ENCODE assay signal across 29 cellular contexts in genomic region chr6:1318036-1318435, GRCh38. TPM values are rescaled to one million over a fixed set of nuclear protein-coding genes. Genes with fewer than 3 reads are reported as not detected.
DNase-seq lines count a peak whose midpoint lies in the region; ATAC-seq and TF ChIP-seq lines count a peak whose summit lies in the region.
"Had no signal": no experiment of that assay in that cellular context is flagged by ENCODE, and none has a peak within 500 bp of the region (broad histone marks: within the 10 kb centered on the region; RNA-seq: fewer than 3 reads in every experiment).

No MANE protein-coding gene starts in this region.

- H3K4me3 Mint-ChIP-seq in MCF 10A (ENCODE audit: unreplicated experiment) (no peak overlapping the region), T-helper 17 cell (peak overlapping the region; percentile 69), memory B cell (peak overlapping the region; percentile 58), type B pancreatic cell (peak overlapping the region; percentile 76)
- H3K4me3 Mint-ChIP-seq: stimulated activated naive CD8-positive, alpha-beta T cell treated with anti-CD3 and anti-CD28 coated beads, Interleukin-15, Interleukin-2, amounts not matched to agents 100 ng/mL and 50 ng/mL, for 24 hours had no signal

- H3K9me3 Mint-ChIP-seq in MCF 10A (ENCODE audit: unreplicated experiment) = no peaks in the 10 kb centered on the region
- H3K9me3 Mint-ChIP-seq in memory B cell = no peaks in the 10 kb centered on the region
- peaks cover 6% of the 10 kb centered on the region for H3K9me3 Mint-ChIP-seq in type B pancreatic cell
- H3K9me3 Mint-ChIP-seq: stimulated activated naive CD8-positive, alpha-beta T cell treated with anti-CD3 and anti-CD28 coated beads, Interleukin-15, Interleukin-2, amounts not matched to agents 100 ng/mL and 50 ng/mL, for 24 hours had no signal

- H3K36me3 Mint-ChIP-seq in MCF 10A (ENCODE audit: insufficient read depth, unreplicated experiment) (no peaks in the 10 kb centered on the region), T-helper 17 cell (ENCODE audit: low read depth) (peaks cover 3% of the 10 kb centered on the region), memory B cell (peaks cover 1% of the 10 kb centered on the region), type B pancreatic cell (peaks cover 11% of the 10 kb centered on the region)

- H3K4me1 Mint-ChIP-seq in MCF 10A (ENCODE audit: insufficient read depth, unreplicated experiment) (peaks cover 28% of the 10 kb centered on the region), T-helper 17 cell (peaks cover 14% of the 10 kb centered on the region), memory B cell (peaks cover 8% of the 10 kb centered on the region), type B pancreatic cell (ENCODE audit: unreplicated experiment) (peaks cover 24% of the 10 kb centered on the region)

- CTCF ChIA-PET in MCF 10A (lab: Yijun Ruan, JAX) = interaction anchor here (1.1 to 1.2 kb wide), 2 partner anchors 18 to 48 kb away, joined by 3 to 9 read pairs; no protein-coding TSS in a partner anchor

- TF ChIP-seq CTCF in MCF 10A (IDR thresholded peaks at IDR 0.05; ENCODE audit: unreplicated experiment) = no peak
- no peak for TF ChIP-seq CTCF in breast epithelium (IDR thresholded peaks at IDR 0.05)
- no peak for TF ChIP-seq CTCF in type B pancreatic cell (conservative IDR thresholded peaks at IDR 0.05)

- TF ChIP-seq POLR2A in breast epithelium (IDR thresholded peaks at IDR 0.05) = no peak

- no peaks in the 10 kb centered on the region for H3K36me3 ChIP-seq in breast epithelium
- H3K36me3 ChIP-seq: ascending aorta, SJCRH30, upper lobe of left lung, WERI-Rb-1 had no signal

- no peak overlapping the region for H3K4me3 ChIP-seq in breast epithelium
- H3K4me3 ChIP-seq: ascending aorta, dorsolateral prefrontal cortex, hepatocyte, SJCRH30, upper lobe of left lung had no signal

- no peaks in the 10 kb centered on the region for H3K4me1 ChIP-seq in breast epithelium
- H3K4me1 ChIP-seq: ascending aorta, SJCRH30 had no signal

- H3K27me3 ChIP-seq in breast epithelium = peaks cover 0 to 30% of the 10 kb centered on the region in 2 donors
- H3K27me3 ChIP-seq: foreskin keratinocyte, SJCRH30 had no signal

- H3K27ac Mint-ChIP-seq in MCF 10A (ENCODE audit: low read depth, unreplicated experiment) (peak overlapping the region; percentile 27), T-helper 17 cell (peak overlapping the region; percentile 35), memory B cell (no peak overlapping the region), type B pancreatic cell (peak overlapping the region; percentile 72)
- H3K27ac Mint-ChIP-seq: stimulated activated naive CD8-positive, alpha-beta T cell treated with anti-CD3 and anti-CD28 coated beads, Interleukin-15, Interleukin-2, amounts not matched to agents 100 ng/mL and 50 ng/mL, for 24 hours had no signal

- H3K27ac ChIP-seq in breast epithelium = no peak overlapping the region
- H3K27ac ChIP-seq: ascending aorta, foreskin keratinocyte, hepatocyte, SJCRH30, WERI-Rb-1 had no signal

- no TSS peak for BruUV-seq in MCF 10A (replicated peaks; lab: Mats Ljungman, UMichigan)

- intact Hi-C loops in MCF 10A (cut with micrococcal nuclease) = loop anchor here (10.0 kb wide), 1 partner anchor 233 kb away; no protein-coding TSS in a partner anchor
- intact Hi-C loops in breast epithelium (cut with DNase I; ENCODE audit: low total_unique reads) = no loop called here

- POLR2A ChIA-PET in MCF 10A (lab: Yijun Ruan, JAX) = no interaction called here

- no peaks in the 10 kb centered on the region for H3K27me3 Mint-ChIP-seq in MCF 10A (ENCODE audit: insufficient read depth, unreplicated experiment)
- peaks cover 43% of the 10 kb centered on the region for H3K27me3 Mint-ChIP-seq in T-helper 17 cell
- peaks cover 12% of the 10 kb centered on the region for H3K27me3 Mint-ChIP-seq in memory B cell
- peaks cover 44% of the 10 kb centered on the region for H3K27me3 Mint-ChIP-seq in type B pancreatic cell

- DNase-seq in MCF 10A (ENCODE audit: unreplicated experiment) (no peak), breast epithelium (ENCODE audit: low spot score in 2 of 2) (no peak), T-helper 17 cell (no peak), memory B cell (ENCODE audit: low spot score in 2 of 2) (no peak), type B pancreatic cell (ENCODE audit: extremely low spot score, unreplicated experiment) (no peak), ecto neural progenitor cell (ENCODE audit: low spot score) (no peak), NAMALWA (ENCODE audit: low spot score) (no peak), NCI-H1930 (lab: John Stamatoyannopoulos, UW) (no peak)
- DNase-seq: ACHN; activated CD8-positive, alpha-beta memory T cell treated with anti-CD3 and anti-CD28 coated beads, Interleukin-2, amount 50 U/mL, for 48 hours; activated naive CD4-positive, alpha-beta T cell; C1 segment of cervical spinal cord; dorsolateral prefrontal cortex; foreskin keratinocyte; left ventricle myocardium superior; NCI-H1105; NCI-H2081 treated with DMSO at 0.1 percent for 48 hours; NCI-H446; SJCRH30; small intestine; stimulated activated CD4-positive, alpha-beta T cell treated with anti-CD3 and anti-CD28 coated beads, Interleukin-2, amount 100 ng/mL, for 24 hours; WERI-Rb-1 had no signal

- ATAC-seq in T-helper 17 cell = no peak
- ATAC-seq in memory B cell (ENCODE audit: low read depth) = no peak
- ATAC-seq: foreskin keratinocyte, left ventricle myocardium superior had no signal

- H3K9me3 ChIP-seq in breast epithelium = no peaks in the 10 kb centered on the region
- no peaks in the 10 kb centered on the region for H3K9me3 ChIP-seq in T-helper 17 cell (ENCODE audit: control insufficient read depth, low read length, poor library complexity, severe bottlenecking)
- H3K9me3 ChIP-seq: ascending aorta, SJCRH30, upper lobe of left lung had no signal

RNA-seq across cellular contexts. Expression of gene FOXQ1, which starts 6.1 kb away (rescaled TPM):
- total RNA-seq in MCF 10A (2022) (5.6 and 6.9 TPM in 2 replicates), breast epithelium (1 to 10 TPM in 1 of 3 donors, under 1 TPM in 1, not detected in 1; 0.16 to 1.5 TPM), T-helper 17 cell (not detected), type B pancreatic cell (ENCODE audit: low replicate concordance) (20.5 and 27.9 TPM in 2 replicates)
- total RNA-seq: G401; H1; left ventricle myocardium superior; SJCRH30; T-helper 2 cell treated with Interferon-gamma antibody and Interleukin-4, amounts not matched to agents 100 ng/mL and 5 ng/mL, for 36 hours had no signal
